Comparison of ENCODE assay signal across 25 cellular contexts in the genomic region with DNA sequence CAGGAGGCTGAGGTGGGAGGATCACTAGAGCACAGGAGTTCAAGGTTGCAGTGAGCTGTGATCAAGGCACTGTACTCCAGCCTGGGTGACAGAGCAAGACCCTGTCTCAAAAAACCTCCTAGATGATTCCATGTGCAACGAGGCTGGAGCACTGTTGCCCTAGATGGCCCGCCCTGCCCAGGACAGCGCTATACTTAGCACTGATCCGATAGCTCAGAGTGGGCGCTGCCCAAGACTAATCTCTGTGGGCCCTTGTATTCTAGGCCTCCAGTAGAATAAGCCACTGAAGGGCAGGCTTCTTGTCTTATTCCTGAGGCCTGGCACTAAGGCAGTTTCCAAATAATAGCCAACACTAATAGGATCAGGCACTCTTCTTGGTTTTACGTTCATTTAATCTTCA. TPM values are rescaled to one million over a fixed set of nuclear protein-coding genes. Genes with fewer than 3 reads are reported as not detected.
DNase-seq lines count a peak whose midpoint lies in the region; ATAC-seq and TF ChIP-seq lines count a peak whose summit lies in the region.
"Had no signal": no experiment of that assay in that cellular context is flagged by ENCODE, and none has a peak within 500 bp of the region (broad histone marks: within the 10 kb centered on the region; RNA-seq: fewer than 3 reads in every experiment).

No MANE protein-coding gene starts in this region.

- H3K4me3 Mint-ChIP-seq in neural crest cell (no peak overlapping the region), MCF 10A (ENCODE audit: unreplicated experiment) (no peak overlapping the region)
- H3K4me3 Mint-ChIP-seq in stimulated activated naive CD8-positive, alpha-beta T cell treated with anti-CD3 and anti-CD28 coated beads, Interleukin-15, amount 100 ng/mL, for 72 hours, result no peak overlapping the region
- no peak overlapping the region for H3K4me3 Mint-ChIP-seq in activated CD8-positive, alpha-beta memory T cell treated with anti-CD3 and anti-CD28 coated beads, Interleukin-2, amount 10 ng/mL, durations not matched to agents 7 days and 5 days
- H3K4me3 Mint-ChIP-seq: HFFc6 had no signal

- CTCF ChIA-PET in MCF 10A (lab: Yijun Ruan, JAX), result interaction anchor here (0.8 to 1.6 kb wide), 4 partner anchors 7 to 51 kb away, joined by 3 to 8 read pairs (median 6); no protein-coding TSS in a partner anchor
- CTCF ChIA-PET in activated CD8-positive, alpha-beta memory T cell treated with anti-CD3 and anti-CD28 coated beads, Interleukin-2, amount 10 ng/mL, durations not matched to agents 7 days and 5 days (lab: Charles Lee), result no interaction called here

- H3K9me3 Mint-ChIP-seq in neural crest cell (no peaks in the 10 kb centered on the region), MCF 10A (ENCODE audit: unreplicated experiment) (no peaks in the 10 kb centered on the region)
- no peaks in the 10 kb centered on the region for H3K9me3 Mint-ChIP-seq in stimulated activated naive CD8-positive, alpha-beta T cell treated with anti-CD3 and anti-CD28 coated beads, Interleukin-15, amount 100 ng/mL, for 72 hours
- no peaks in the 10 kb centered on the region for H3K9me3 Mint-ChIP-seq in activated CD8-positive, alpha-beta memory T cell treated with anti-CD3 and anti-CD28 coated beads, Interleukin-2, amount 10 ng/mL, durations not matched to agents 7 days and 5 days (ENCODE audit: low read depth)
- H3K9me3 Mint-ChIP-seq: HFFc6 had no signal

- POLR2A ChIA-PET in MCF 10A (lab: Yijun Ruan, JAX), result interaction anchor here (0.7 to 3.8 kb wide), 3 partner anchors 9 to 40 kb away, joined by 3 to 12 read pairs (median 4); a partner anchor contains a TSS

- no peak for TF ChIP-seq CTCF in left ventricle myocardium inferior (IDR thresholded peaks at IDR 0.05; ENCODE audit: borderline replicate concordance)
- no peak for TF ChIP-seq CTCF in neural crest cell (conservative IDR thresholded peaks at IDR 0.05)
- TF ChIP-seq CTCF in MCF 10A (IDR thresholded peaks at IDR 0.05; ENCODE audit: unreplicated experiment), result no peak

- BruUV-seq in MCF 10A (replicated peaks; lab: Mats Ljungman, UMichigan), result no TSS peak

- H3K36me3 Mint-ChIP-seq in neural crest cell (ENCODE audit: low read depth), result peaks cover 3% of the 10 kb centered on the region
- peaks cover 19% of the 10 kb centered on the region for H3K36me3 Mint-ChIP-seq in MCF 10A (ENCODE audit: insufficient read depth, unreplicated experiment)
- H3K36me3 Mint-ChIP-seq in activated CD8-positive, alpha-beta memory T cell treated with anti-CD3 and anti-CD28 coated beads, Interleukin-2, amount 10 ng/mL, durations not matched to agents 7 days and 5 days, result no peaks in the 10 kb centered on the region

- H3K27ac ChIP-seq in left ventricle myocardium inferior (replicated peaks), result peak overlapping the region; percentile 89

- intact Hi-C loops in Right ventricle myocardium inferior (cut with DNase I), result loop anchor here (10.0 kb wide), 1 partner anchor 208 kb away; no protein-coding TSS in a partner anchor
- intact Hi-C loops in cardiac septum (cut with DNase I), result no loop called here
- intact Hi-C loops in left ventricle myocardium inferior (cut with micrococcal nuclease), result no loop called here
- intact Hi-C loops in MCF 10A (cut with micrococcal nuclease), result no loop called here

- no peaks in the 10 kb centered on the region for H3K27me3 ChIP-seq in left ventricle myocardium inferior (ENCODE audit: low read depth)
- H3K27me3 ChIP-seq: BE2C had no signal

- H3K27ac Mint-ChIP-seq in neural crest cell (ENCODE audit: unreplicated experiment), result peak overlapping the region; percentile 50
- peak overlapping the region; percentile 24 to 47 for H3K27ac Mint-ChIP-seq in stimulated activated naive CD8-positive, alpha-beta T cell treated with anti-CD3 and anti-CD28 coated beads, Interleukin-15, amount 100 ng/mL, for 72 hours
- H3K27ac Mint-ChIP-seq in MCF 10A (ENCODE audit: low read depth, unreplicated experiment), result no peak overlapping the region
- no peak overlapping the region for H3K27ac Mint-ChIP-seq in activated CD8-positive, alpha-beta memory T cell treated with anti-CD3 and anti-CD28 coated beads, Interleukin-2, amount 10 ng/mL, durations not matched to agents 7 days and 5 days
- H3K27ac Mint-ChIP-seq: HFFc6 had no signal

- no peak overlapping the region for H3K4me3 ChIP-seq in left ventricle myocardium inferior
- H3K4me3 ChIP-seq: HAP-1 had no signal

- H3K4me1 ChIP-seq in left ventricle myocardium inferior, result peaks cover 85% of the 10 kb centered on the region
- H3K4me1 ChIP-seq: BE2C had no signal

- H3K27me3 Mint-ChIP-seq in neural crest cell (ENCODE audit: low read depth), result no peaks in the 10 kb centered on the region
- no peaks in the 10 kb centered on the region for H3K27me3 Mint-ChIP-seq in stimulated activated naive CD8-positive, alpha-beta T cell treated with anti-CD3 and anti-CD28 coated beads, Interleukin-15, amount 100 ng/mL, for 72 hours
- H3K27me3 Mint-ChIP-seq in MCF 10A (ENCODE audit: insufficient read depth, unreplicated experiment), result no peaks in the 10 kb centered on the region
- H3K27me3 Mint-ChIP-seq in activated CD8-positive, alpha-beta memory T cell treated with anti-CD3 and anti-CD28 coated beads, Interleukin-2, amount 10 ng/mL, durations not matched to agents 7 days and 5 days, result no peaks in the 10 kb centered on the region

- H3K4me1 Mint-ChIP-seq in neural crest cell, result no peaks in the 10 kb centered on the region
- H3K4me1 Mint-ChIP-seq in stimulated activated naive CD8-positive, alpha-beta T cell treated with anti-CD3 and anti-CD28 coated beads, Interleukin-15, amount 100 ng/mL, for 72 hours, result peaks cover 15% of the 10 kb centered on the region
- H3K4me1 Mint-ChIP-seq in MCF 10A (ENCODE audit: insufficient read depth, unreplicated experiment), result no peaks in the 10 kb centered on the region
- H3K4me1 Mint-ChIP-seq in activated CD8-positive, alpha-beta memory T cell treated with anti-CD3 and anti-CD28 coated beads, Interleukin-2, amount 10 ng/mL, durations not matched to agents 7 days and 5 days, result peaks cover 13% of the 10 kb centered on the region

- DNase-seq in Right ventricle myocardium inferior (ENCODE audit: missing footprints) (no peak), cardiac septum (ENCODE audit: low spot score) (no peak), left ventricle myocardium inferior (peak; percentile 45), neural crest cell (ENCODE audit: low read depth, low spot score) (no peak), MCF 10A (ENCODE audit: unreplicated experiment) (no peak), C1 segment of cervical spinal cord (lab: John Stamatoyannopoulos, UW) (no peak)
- no peak for DNase-seq in stimulated activated naive CD8-positive, alpha-beta T cell treated with anti-CD3 and anti-CD28 coated beads, Interleukin-15, amount 100 ng/mL, for 72 hours
- no peak for DNase-seq in activated CD8-positive, alpha-beta memory T cell treated with anti-CD3 and anti-CD28 coated beads, Interleukin-2, amount 10 ng/mL, durations not matched to agents 7 days and 5 days
- DNase-seq: 8988T; ACHN; BE2C; Calu3; DND-41; GOT3; HFFc6; NCI-H1092; NCI-H1417 treated with DMSO at 0.1 percent for 48 hours; NCI-H1694 treated with DMSO at 0.1 percent for 48 hours; NCI-H2081; NCI-H226; NCI-H510A; NK-92 treated with Interleukin-12 subunit alpha and Interleukin-12 subunit beta, amount 100 ng/mL, for 24 hours; PC-3; SHP77 had no signal

- ATAC-seq in Right ventricle myocardium inferior, result peak; percentile 49
- ATAC-seq in stimulated activated naive CD8-positive, alpha-beta T cell treated with anti-CD3 and anti-CD28 coated beads, Interleukin-15, amount 100 ng/mL, for 72 hours, result no peak
- no peak for ATAC-seq in activated CD8-positive, alpha-beta memory T cell treated with anti-CD3 and anti-CD28 coated beads, Interleukin-2, amount 10 ng/mL, durations not matched to agents 7 days and 5 days
- ATAC-seq: PC-3 had no signal

- H3K36me3 ChIP-seq in left ventricle myocardium inferior, result peaks cover 21% of the 10 kb centered on the region
- H3K36me3 ChIP-seq: BE2C had no signal

- no peaks in the 10 kb centered on the region for H3K9me3 ChIP-seq in left ventricle myocardium inferior (replicated peaks)
- H3K9me3 ChIP-seq: BE2C, HAP-1 had no signal

RNA-seq across cellular contexts. Expression of a gene that starts 41.0 kb away (rescaled TPM):
- total RNA-seq in Right ventricle myocardium inferior (13.5 TPM), cardiac septum (18.2 TPM), left ventricle myocardium inferior (13.9 TPM), neural crest cell (35.7 and 36.0 TPM in 2 replicates), MCF 10A (2022) (18.2 and 21.3 TPM in 2 replicates)
- total RNA-seq in activated CD8-positive, alpha-beta memory T cell treated with anti-CD3 and anti-CD28 coated beads, Interleukin-2, amount 10 ng/mL, durations not matched to agents 7 days and 5 days, result 10 to 100 TPM; 17.5 to 18.2 TPM

Comparison
In these comparisons a context has a peak if more than half of its experiments do, and no peak if none do; other contexts are left out.
1. H3K27ac Mint-ChIP-seq: peak in neural crest cell (single experiment) and stimulated activated naive CD8-positive, alpha-beta T cell treated with anti-CD3 and anti-CD28 coated beads, Interleukin-15, amount 100 ng/mL, for 72 hours (2 of 2); none in MCF 10A (single experiment) and activated CD8-positive, alpha-beta memory T cell treated with anti-CD3 and anti-CD28 coated beads, Interleukin-2, amount 10 ng/mL, durations not matched to agents 7 days and 5 days (single experiment).